In the genomic region with DNA sequence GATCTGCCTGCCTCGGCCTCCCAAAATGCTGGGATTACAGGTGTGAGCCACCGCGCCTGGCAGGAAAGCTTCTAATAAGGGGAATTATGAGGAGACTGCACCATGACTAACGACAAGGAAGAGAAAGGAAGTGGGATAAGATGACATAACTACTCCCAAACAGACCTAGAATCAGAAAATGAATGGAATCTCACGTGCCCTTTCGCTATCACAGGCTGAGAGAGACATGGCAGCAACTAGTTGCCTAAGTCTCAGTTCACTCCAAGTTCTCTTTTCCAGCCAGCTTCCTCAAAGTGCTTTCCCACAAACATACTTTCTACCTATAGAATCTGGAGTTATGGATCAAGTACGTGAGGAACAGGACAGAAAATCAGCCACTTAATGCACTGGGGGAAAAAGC, we compare ENCODE assay signal across 1 cellular context.
TF ChIP-seq lines count a peak whose summit lies in the region.

No MANE protein-coding gene starts in this region.

TF ChIP-seq in endothelial cell of umbilical vein, 7 proteins besides CTCF, POLR2A, EP300 and RAD21:
- TF ChIP-seq FOS (IDR thresholded peaks at IDR 0.05; ENCODE audit: borderline replicate concordance, insufficient read depth, low read length) = no peak
- no peak for TF ChIP-seq MYC (IDR thresholded peaks at IDR 0.05; ENCODE audit: low read depth, low read length)
